ENCODE assay signal across 28 cellular contexts in genomic region chr2:422676-423435, GRCh38.
"Had no signal": no experiment of that assay in that cellular context is flagged by ENCODE, and none has a peak within 500 bp of the region (broad histone marks: within the 10 kb centered on the region; RNA-seq: fewer than 3 reads in every experiment).

No MANE protein-coding gene starts in this region.

- H3K27me3 ChIP-seq: left lung, right atrium auricular region, right lobe of liver, tibial nerve, uterus had no signal

- H3K4me1 ChIP-seq: left lung, lower lobe of right lung, parathyroid adenoma, right atrium auricular region, right lobe of liver, tibial nerve, uterus had no signal

- H3K9me3 ChIP-seq: lower lobe of right lung, right atrium auricular region, right lobe of liver, tibial nerve, uterus had no signal

- H3K4me3 Mint-ChIP-seq: naive thymus-derived CD8-positive, alpha-beta T cell; nephron; neural crest cell; stimulated activated memory B cell treated with anti-CD40 and anti-IgM and Interleukin-4, amounts not matched to agents 10 μg/mL and 1 μg/mL and 100 μg/mL, for 72 hours; stimulated activated naive CD8-positive, alpha-beta T cell treated with anti-CD3 and anti-CD28 coated beads, Interleukin-15, amount 100 ng/mL, for 72 hours; type B pancreatic cell had no signal

- H3K9ac ChIP-seq: parathyroid adenoma had no signal

- H3K4me1 Mint-ChIP-seq: stimulated activated memory B cell treated with anti-CD40 and anti-IgM and Interleukin-4, amounts not matched to agents 10 μg/mL and 1 μg/mL and 100 μg/mL, for 72 hours; stimulated activated naive CD8-positive, alpha-beta T cell treated with anti-CD3 and anti-CD28 coated beads, Interleukin-15, amount 100 ng/mL, for 72 hours had no signal

- H3K27ac Mint-ChIP-seq: progenitor cell of endocrine pancreas; stimulated activated memory B cell treated with anti-CD40 and anti-IgM and Interleukin-4, amounts not matched to agents 10 μg/mL and 1 μg/mL and 100 μg/mL, for 72 hours; stimulated activated naive CD8-positive, alpha-beta T cell treated with anti-CD3 and anti-CD28 coated beads, Interleukin-15, amount 100 ng/mL, for 72 hours; type B pancreatic cell had no signal

- DNase-seq: hypothalamus; immature natural killer cell; kidney; left colon; left lung; lower lobe of right lung; mammary epithelial cell; mesenchymal stem cell; naive thymus-derived CD8-positive, alpha-beta T cell; nucleus accumbens; right lobe of liver; stimulated activated CD4-positive, alpha-beta T cell treated with anti-CD3 and anti-CD28 coated beads, Interleukin-1b, Interleukin-23, amount 100 ng/mL, for 48 hours; stimulated activated CD4-positive, alpha-beta T cell treated with anti-CD3 and anti-CD28 coated beads, Interleukin-2, amount 100 ng/mL, for 48 hours; stimulated activated CD4-positive, alpha-beta T cell treated with anti-CD3 and anti-CD28 coated beads, Interleukin-4, amount 100 ng/mL, for 4 hours; stimulated activated CD8-positive, alpha-beta memory T cell treated with anti-CD3 and anti-CD28 coated beads, Interleukin-4, amount 100 ng/mL, for 48 hours; stimulated activated naive CD4-positive, alpha-beta T cell treated with Interleukin-2 at 50 U/mL for 16 hours; stimulated activated naive CD8-positive, alpha-beta T cell treated with anti-CD3 and anti-CD28 coated beads, Interleukin-15, amount 100 ng/mL, for 72 hours; substantia nigra; uterus had no signal

- H3K9me3 Mint-ChIP-seq: naive thymus-derived CD8-positive, alpha-beta T cell; nephron; neural crest cell; stimulated activated memory B cell treated with anti-CD40 and anti-IgM and Interleukin-4, amounts not matched to agents 10 μg/mL and 1 μg/mL and 100 μg/mL, for 72 hours; stimulated activated naive CD8-positive, alpha-beta T cell treated with anti-CD3 and anti-CD28 coated beads, Interleukin-15, amount 100 ng/mL, for 72 hours; type B pancreatic cell had no signal

- ATAC-seq: left colon; left lung; lower lobe of right lung; naive thymus-derived CD8-positive, alpha-beta T cell; right lobe of liver; stimulated activated memory B cell treated with anti-CD40 and anti-IgM and Interleukin-4, amounts not matched to agents 10 μg/mL and 1 μg/mL and 100 μg/mL, for 72 hours; stimulated activated naive CD8-positive, alpha-beta T cell treated with anti-CD3 and anti-CD28 coated beads, Interleukin-15, amount 100 ng/mL, for 72 hours had no signal

- H3K4me3 ChIP-seq: left lung, lower lobe of right lung, right atrium auricular region, right lobe of liver, smooth muscle cell, tibial nerve, uterus had no signal

- H3K27me3 Mint-ChIP-seq: progenitor cell of endocrine pancreas; stimulated activated memory B cell treated with anti-CD40 and anti-IgM and Interleukin-4, amounts not matched to agents 10 μg/mL and 1 μg/mL and 100 μg/mL, for 72 hours had no signal

- H3K27ac ChIP-seq: left lung, lower lobe of right lung, parathyroid adenoma, right atrium auricular region, right lobe of liver, tibial nerve, uterus had no signal

- H3K36me3 ChIP-seq: left lung, lower lobe of right lung, right atrium auricular region, right lobe of liver, tibial nerve, uterus had no signal

- H3K36me3 Mint-ChIP-seq: immature natural killer cell; naive thymus-derived CD8-positive, alpha-beta T cell; stimulated activated memory B cell treated with anti-CD40 and anti-IgM and Interleukin-4, amounts not matched to agents 10 μg/mL and 1 μg/mL and 100 μg/mL, for 72 hours; type B pancreatic cell had no signal
